In genomic region chr17:63441654-63442053, GRCh38 we compare ENCODE assay signal across 25 cellular contexts. TPM values are rescaled to one million over a fixed set of nuclear protein-coding genes. Genes with fewer than 3 reads are reported as not detected.
"Had no signal": no experiment of that assay in that cellular context is flagged by ENCODE, and none has a peak within 500 bp of the region (broad histone marks: within the 10 kb centered on the region; RNA-seq: fewer than 3 reads in every experiment).

No MANE protein-coding gene starts in this region.

- H3K9me3 Mint-ChIP-seq: activated B cell treated with CpG ODN at 0.5 μM for 24 hours; activated CD4-positive, alpha-beta memory T cell treated with anti-CD3 and anti-CD28 coated beads for 36 hours; activated naive CD4-positive, alpha-beta T cell treated with anti-CD3 and anti-CD28 coated beads, Interleukin-2, amount 10 ng/mL, durations not matched to agents 7 days and 5 days; endodermal cell; nephron progenitor cell; stimulated activated naive B cell treated with anti-CD40 and anti-IgM and Interleukin-4, amounts not matched to agents 10 μg/mL and 1 μg/mL and 100 μg/mL, for 72 hours; type B pancreatic cell had no signal

- H3K27me3 Mint-ChIP-seq: activated CD4-positive, alpha-beta T cell treated with anti-CD3 and anti-CD28 coated beads for 36 hours had no signal

- H3K27me3 ChIP-seq: heart left ventricle, testis had no signal

- H3K27ac ChIP-seq: coronary artery, epithelial cell of prostate, testis had no signal

- H3K36me3 ChIP-seq: gastroesophageal sphincter, heart left ventricle had no signal

- FAIRE-seq: small intestine had no signal

- DNase-seq: activated B cell treated with CpG ODN at 0.5 μM for 24 hours; activated CD4-positive, alpha-beta memory T cell treated with anti-CD3 and anti-CD28 coated beads for 36 hours; activated CD4-positive, alpha-beta T cell treated with anti-CD3 and anti-CD28 coated beads for 36 hours; activated CD8-positive, alpha-beta memory T cell treated with anti-CD3 and anti-CD28 coated beads, Interleukin-2, amount 10 ng/mL, durations not matched to agents 7 days and 5 days; activated effector memory CD4-positive, alpha-beta T cell treated with anti-CD3 and anti-CD28 coated beads, Interleukin-2, amount 50 U/mL, for 16 hours; activated naive CD4-positive, alpha-beta T cell treated with anti-CD3 and anti-CD28 coated beads, Interleukin-2, amount 10 ng/mL, durations not matched to agents 7 days and 5 days; activated T-cell treated with anti-CD3 and anti-CD28 coated beads for 4 hours; amygdala; cerebellar nuclear complex; endodermal cell; heart left ventricle; left colon; nucleus accumbens; small intestine; stimulated activated CD4-positive, alpha-beta T cell treated with anti-CD3 and anti-CD28 coated beads, Interleukin-2, amount 100 ng/mL, for 24 hours; stimulated activated naive B cell treated with anti-CD40 and anti-IgM and Interleukin-4, amounts not matched to agents 10 μg/mL and 1 μg/mL and 100 μg/mL, for 72 hours; T-helper 1 cell; T-helper 9 cell had no signal

- H3K4me3 Mint-ChIP-seq: activated B cell treated with CpG ODN at 0.5 μM for 24 hours; activated CD4-positive, alpha-beta memory T cell treated with anti-CD3 and anti-CD28 coated beads for 36 hours; activated CD4-positive, alpha-beta T cell treated with anti-CD3 and anti-CD28 coated beads for 36 hours; activated CD8-positive, alpha-beta memory T cell treated with anti-CD3 and anti-CD28 coated beads, Interleukin-2, amount 10 ng/mL, durations not matched to agents 7 days and 5 days; activated naive CD4-positive, alpha-beta T cell treated with anti-CD3 and anti-CD28 coated beads, Interleukin-2, amount 10 ng/mL, durations not matched to agents 7 days and 5 days; endodermal cell; nephron progenitor cell; stimulated activated naive B cell treated with anti-CD40 and anti-IgM and Interleukin-4, amounts not matched to agents 10 μg/mL and 1 μg/mL and 100 μg/mL, for 72 hours had no signal

- H3K9me3 ChIP-seq: gastroesophageal sphincter, heart left ventricle, testis had no signal

- H3K36me3 Mint-ChIP-seq: activated CD4-positive, alpha-beta memory T cell treated with anti-CD3 and anti-CD28 coated beads for 36 hours; activated naive CD4-positive, alpha-beta T cell treated with anti-CD3 and anti-CD28 coated beads, Interleukin-2, amount 10 ng/mL, durations not matched to agents 7 days and 5 days; type B pancreatic cell had no signal

- H3K4me3 ChIP-seq: coronary artery, gastroesophageal sphincter, heart left ventricle, testis had no signal

- H3K27ac Mint-ChIP-seq: activated B cell treated with CpG ODN at 0.5 μM for 24 hours; endodermal cell; nephron progenitor cell; stimulated activated naive B cell treated with anti-CD40 and anti-IgM and Interleukin-4, amounts not matched to agents 10 μg/mL and 1 μg/mL and 100 μg/mL, for 72 hours had no signal

RNA-seq across cellular contexts. Expression of gene ACE, which starts 35.2 kb away (rescaled TPM):
- total RNA-seq: bronchial epithelial cell had no signal
